In genomic region chr6:142911395-142911794, GRCh38 we compare ENCODE assay signal across 22 cellular contexts. TPM values are rescaled to one million over a fixed set of nuclear protein-coding genes. Genes with fewer than 3 reads are reported as not detected.
DNase-seq lines count a peak whose midpoint lies in the region; ATAC-seq, FAIRE-seq and TF ChIP-seq lines count a peak whose summit lies in the region.
"Had no signal": no experiment of that assay in that cellular context is flagged by ENCODE, and none has a peak within 500 bp of the region (broad histone marks: within the 10 kb centered on the region; RNA-seq: fewer than 3 reads in every experiment).

No MANE protein-coding gene starts in this region.

- H2BK15ac ChIP-seq in H1 (ENCODE audit: low read length) = no peak overlapping the region

- DNase-seq in activated T-cell treated with anti-CD3 and anti-CD28 coated beads, Interleukin-2, amount 50 U/mL, for 24 hours = no peak
- DNase-seq in activated T-cell treated with anti-CD3 and anti-CD28 coated beads, Interleukin-2, amount 50 U/mL, for 4 hours = no peak
- no peak for DNase-seq in CD8-positive, alpha-beta T cell
- DNase-seq in activated B cell treated with CpG ODN at 0.5 μM for 24 hours = no peak
- no peak for DNase-seq in H1 (ENCODE audit: low read depth in 1 of 2, low spot score in 2 of 2)
- DNase-seq in activated CD8-positive, alpha-beta memory T cell treated with anti-CD3 and anti-CD28 coated beads, Interleukin-2, amount 50 U/mL, for 48 hours = no peak
- no peak for DNase-seq in DMS 273 (lab: John Stamatoyannopoulos, UW; ENCODE audit: unreplicated experiment)
- DNase-seq: COR-L47; DMS153; GDM1; GM23248; MM.1S; NCI-H1092; NCI-H2081; NCI-H2171 treated with DMSO at 0.1 percent for 48 hours; NCI-H748 treated with DMSO at 0.1 percent for 48 hours; NK-92 treated with Interleukin-12 subunit alpha and Interleukin-12 subunit beta, amount 100 ng/mL, for 24 hours; Peyer's patch had no signal

- no peaks in the 10 kb centered on the region for H4K20me1 ChIP-seq in H1 (replicated peaks in 1 of 2; ENCODE audit: control insufficient read depth in 1 of 2, insufficient read depth in 2 of 2, low read length in 2 of 2)

- H3K27me3 ChIP-seq in CD8-positive, alpha-beta T cell (ENCODE audit: insufficient read depth, low read length) = no peaks in the 10 kb centered on the region
- H3K27me3 ChIP-seq in H1 (replicated peaks in 1 of 4; ENCODE audit: control insufficient read depth in 3 of 4, extremely low read depth in 1 of 4, insufficient read depth in 3 of 4, low read length in 3 of 4) = no peaks in the 10 kb centered on the region
- H3K27me3 ChIP-seq: Peyer's patch, SJSA1 had no signal

- H4K5ac ChIP-seq in H1 (ENCODE audit: insufficient read length, low read depth, low read length) = no peak overlapping the region

- intact Hi-C loops in CD8-positive, alpha-beta T cell (cut with DNase I, micrococcal nuclease) = no loop called here
- intact Hi-C loops in activated B cell treated with CpG ODN at 0.5 μM for 24 hours (cut with micrococcal nuclease) = loop anchor here (10.0 kb wide), 1 partner anchor 933 kb away; the partner anchor contains the start of gene LTV1

- H3K4me3 Mint-ChIP-seq in activated T-cell treated with anti-CD3 and anti-CD28 coated beads, Interleukin-2, amount 50 U/mL, for 24 hours = no peak overlapping the region
- no peak overlapping the region for H3K4me3 Mint-ChIP-seq in activated T-cell treated with anti-CD3 and anti-CD28 coated beads, Interleukin-2, amount 50 U/mL, for 4 hours
- H3K4me3 Mint-ChIP-seq in CD8-positive, alpha-beta T cell = no peak overlapping the region
- no peak overlapping the region for H3K4me3 Mint-ChIP-seq in activated B cell treated with CpG ODN at 0.5 μM for 24 hours

- H3K79me2 ChIP-seq in H1 (ENCODE audit: control insufficient read depth in 1 of 2, insufficient read depth in 2 of 2, low read length in 2 of 2) = peaks cover 0 to 13% of the 10 kb centered on the region in 2 experiments; a peak in 2 of 4 replicates

- H2AK5ac ChIP-seq in H1 (ENCODE audit: low read depth, low read length) = peak overlapping the region; percentile 17; the same call in 1 of the 2 replicates

- H2BK120ac ChIP-seq in H1 (replicated peaks; ENCODE audit: low read depth, low read length) = no peak overlapping the region

- H3K14ac ChIP-seq in H1 (ENCODE audit: insufficient read length) = no peak overlapping the region

- peaks cover 3% of the 10 kb centered on the region for H3K9me3 Mint-ChIP-seq in activated T-cell treated with anti-CD3 and anti-CD28 coated beads, Interleukin-2, amount 50 U/mL, for 24 hours
- peaks cover 3% of the 10 kb centered on the region for H3K9me3 Mint-ChIP-seq in activated T-cell treated with anti-CD3 and anti-CD28 coated beads, Interleukin-2, amount 50 U/mL, for 4 hours
- H3K9me3 Mint-ChIP-seq in CD8-positive, alpha-beta T cell = no peaks in the 10 kb centered on the region
- no peaks in the 10 kb centered on the region for H3K9me3 Mint-ChIP-seq in activated B cell treated with CpG ODN at 0.5 μM for 24 hours

- no peaks in the 10 kb centered on the region for H3K9me3 ChIP-seq in CD8-positive, alpha-beta T cell (ENCODE audit: low read length)
- peaks cover 3 to 8% of the 10 kb centered on the region in 2 experiments for H3K9me3 ChIP-seq in H1 (ENCODE audit: insufficient read depth in 2 of 2, low read depth in 1 of 2, low read length in 1 of 2)
- H3K9me3 ChIP-seq: Peyer's patch, SJSA1 had no signal

- TF ChIP-seq CTCF in CD8-positive, alpha-beta T cell (IDR thresholded peaks at IDR 0.05) = no peak
- TF ChIP-seq CTCF in activated B cell treated with CpG ODN at 0.5 μM for 24 hours (IDR thresholded peaks at IDR 0.05) = no peak
- TF ChIP-seq CTCF in H1 (IDR thresholded peaks at IDR 0.05; ENCODE audit: control extremely low read depth in 1 of 3, insufficient read depth in 1 of 3, low read depth in 1 of 3, low read length in 3 of 3) = no peak

- H2BK20ac ChIP-seq in H1 (ENCODE audit: low read length) = no peak overlapping the region

- ATAC-seq in activated T-cell treated with anti-CD3 and anti-CD28 coated beads, Interleukin-2, amount 50 U/mL, for 4 hours = no peak
- no peak for ATAC-seq in CD8-positive, alpha-beta T cell
- no peak for ATAC-seq in activated B cell treated with CpG ODN at 0.5 μM for 24 hours (ENCODE audit: low read depth)
- ATAC-seq in GM21515 (IDR thresholded peaks at IDR 0.05; ENCODE audit: unreplicated experiment) = no peak
- ATAC-seq: HCT116 had no signal

- H3K27me3 Mint-ChIP-seq in activated T-cell treated with anti-CD3 and anti-CD28 coated beads, Interleukin-2, amount 50 U/mL, for 24 hours = no peaks in the 10 kb centered on the region
- no peaks in the 10 kb centered on the region for H3K27me3 Mint-ChIP-seq in activated T-cell treated with anti-CD3 and anti-CD28 coated beads, Interleukin-2, amount 50 U/mL, for 4 hours (ENCODE audit: low read depth)
- no peaks in the 10 kb centered on the region for H3K27me3 Mint-ChIP-seq in CD8-positive, alpha-beta T cell (ENCODE audit: low read depth)
- no peaks in the 10 kb centered on the region for H3K27me3 Mint-ChIP-seq in activated B cell treated with CpG ODN at 0.5 μM for 24 hours

- H3K4ac ChIP-seq in H1 (replicated peaks; ENCODE audit: insufficient read length, low read depth, low read length) = no peak overlapping the region

- H2BK12ac ChIP-seq in H1 (ENCODE audit: low read depth, low read length) = no peak overlapping the region

- H4K8ac ChIP-seq in H1 (ENCODE audit: extremely low read depth, insufficient read depth, low read length) = no peak overlapping the region

- H2AFZ ChIP-seq in H1 (ENCODE audit: low read length) = no peak overlapping the region
- H2AFZ ChIP-seq: GM23248 had no signal

- no peak for TF ChIP-seq RAD21 in H1 (IDR thresholded peaks at IDR 0.05 in 1 of 2, conservative IDR thresholded peaks at IDR 0.05 in 1 of 2; ENCODE audit: low read depth in 2 of 2, low read length in 2 of 2)

- 86% methylated on average over 2 of the region's 2 CpGs; no CpG with 5 or more reads in 1 of the 2 experiments for WGBS in H1 (ENCODE audit: extremely low coverage in 1 of 2, insufficient coverage in 1 of 2, insufficient read length in 1 of 2, insufficient replicate concordance in 2 of 2, low coverage in 1 of 2, low lambda C conversion rate in 2 of 2, missing lambda C conversion rate in 1 of 2), 2 experiments

- H3K56ac ChIP-seq in H1 (replicated peaks; ENCODE audit: insufficient read length, low read depth, low read length) = no peak overlapping the region

- H3K4me3 ChIP-seq in CD8-positive, alpha-beta T cell (ENCODE audit: low read depth, low read length) = no peak overlapping the region
- no peak overlapping the region for H3K4me3 ChIP-seq in H1 (ENCODE audit: extremely low read depth in 1 of 4, insufficient read depth in 2 of 4, low read depth in 3 of 4, low read length in 4 of 4)
- H3K4me3 ChIP-seq: GM23248, Peyer's patch, SJSA1 had no signal

- H2BK5ac ChIP-seq in H1 (ENCODE audit: low read depth, low read length) = peak overlapping the region; percentile 48; the same call in 1 of the 2 replicates

- FAIRE-seq in H1 (lab: Jason Lieb, UNC) = no peak
- FAIRE-seq: A204.1 had no signal

- peaks cover 97% of the 10 kb centered on the region for H3K4me1 Mint-ChIP-seq in activated T-cell treated with anti-CD3 and anti-CD28 coated beads, Interleukin-2, amount 50 U/mL, for 24 hours (ENCODE audit: low read depth)
- peaks cover 92% of the 10 kb centered on the region for H3K4me1 Mint-ChIP-seq in activated T-cell treated with anti-CD3 and anti-CD28 coated beads, Interleukin-2, amount 50 U/mL, for 4 hours (ENCODE audit: low read depth)
- H3K4me1 Mint-ChIP-seq in CD8-positive, alpha-beta T cell (ENCODE audit: low read depth) = peaks cover 93% of the 10 kb centered on the region
- H3K4me1 Mint-ChIP-seq in activated B cell treated with CpG ODN at 0.5 μM for 24 hours = peaks cover 73% of the 10 kb centered on the region

- peak overlapping the region; percentile 13 for H4K91ac ChIP-seq in H1 (replicated peaks; ENCODE audit: insufficient read length, low read length)

- CTCF ChIA-PET in CD8-positive, alpha-beta T cell (lab: Charles Lee) = no interaction called here
- CTCF ChIA-PET in activated B cell treated with CpG ODN at 0.5 μM for 24 hours (lab: Charles Lee) = no interaction called here
- CTCF ChIA-PET in H1 (lab: Charles Lee; ENCODE audit: partially characterized antibody) = no interaction called here

- H3K18ac ChIP-seq in H1 (ENCODE audit: extremely low read depth, low read length) = peak overlapping the region; percentile 88; the same call in 1 of the 2 replicates

- H3K27ac ChIP-seq in CD8-positive, alpha-beta T cell (ENCODE audit: low read depth, low read length) = no peak overlapping the region
- no peak overlapping the region for H3K27ac ChIP-seq in H1 (ENCODE audit: low read depth, low read length)
- H3K27ac ChIP-seq: GM23248, SJSA1 had no signal

- no peak overlapping the region for H3K23ac ChIP-seq in H1 (ENCODE audit: insufficient read length)

- no peaks in the 10 kb centered on the region for H3K79me1 ChIP-seq in H1 (ENCODE audit: low read depth, low read length)

- peak overlapping the region in 1 of 2 experiments; percentile 33; a peak in 1 of 4 replicates for H3K4me2 ChIP-seq in H1 (ENCODE audit: insufficient read depth in 1 of 2, low read depth in 2 of 2, low read length in 2 of 2)

- no peaks in the 10 kb centered on the region; the same call in 1 of the 2 replicates for H3K23me2 ChIP-seq in H1 (ENCODE audit: low read depth, low read length)

- no peak overlapping the region for H3K9ac ChIP-seq in H1 (replicated peaks in 1 of 4; ENCODE audit: extremely low read depth in 1 of 4, low read depth in 3 of 4, low read length in 3 of 4)
- H3K9ac ChIP-seq: GM23248 had no signal

- peak overlapping the region; percentile 30 for H3K27ac Mint-ChIP-seq in activated T-cell treated with anti-CD3 and anti-CD28 coated beads, Interleukin-2, amount 50 U/mL, for 24 hours
- H3K27ac Mint-ChIP-seq in CD8-positive, alpha-beta T cell = peak overlapping the region; percentile 81
- peak overlapping the region; percentile 9 for H3K27ac Mint-ChIP-seq in activated B cell treated with CpG ODN at 0.5 μM for 24 hours

- H3K36me3 ChIP-seq in CD8-positive, alpha-beta T cell (ENCODE audit: insufficient read depth, low read length) = no peaks in the 10 kb centered on the region
- peaks cover 0 to 5% (median 0%) of the 10 kb centered on the region in 4 experiments; a peak in 1 of 8 replicates for H3K36me3 ChIP-seq in H1 (ENCODE audit: control insufficient read depth in 2 of 4, insufficient read depth in 4 of 4, low read length in 3 of 4)
- H3K36me3 ChIP-seq: Peyer's patch, SJSA1 had no signal

- POLR2A ChIA-PET in CD8-positive, alpha-beta T cell (lab: Charles Lee) = interaction anchor here (0.9 to 1.3 kb wide), 2 partner anchors 11 to 39 kb away, joined by 3 read pairs; no protein-coding TSS in a partner anchor
- POLR2A ChIA-PET in activated B cell treated with CpG ODN at 0.5 μM for 24 hours (lab: Charles Lee) (interaction anchor here (1.5 kb wide), 1 partner anchor 39 kb away, joined by 6 read pairs; no protein-coding TSS in a partner anchor), H1 (lab: Charles Lee; ENCODE audit: partially characterized antibody) (no interaction called here)

- TF ChIP-seq EP300 in H1 (IDR thresholded peaks at IDR 0.05; ENCODE audit: borderline replicate concordance in 1 of 2, low read depth in 2 of 2, low read length in 2 of 2) = no peak

- no peak for TF ChIP-seq POLR2A in H1 (IDR thresholded peaks at IDR 0.05; ENCODE audit: control extremely low read depth in 1 of 2, low read depth in 2 of 2, low read length in 2 of 2)

- peaks cover 57% of the 10 kb centered on the region for H3K36me3 Mint-ChIP-seq in activated T-cell treated with anti-CD3 and anti-CD28 coated beads, Interleukin-2, amount 50 U/mL, for 24 hours (ENCODE audit: low read depth)
- H3K36me3 Mint-ChIP-seq in activated T-cell treated with anti-CD3 and anti-CD28 coated beads, Interleukin-2, amount 50 U/mL, for 4 hours (ENCODE audit: insufficient read depth) = peaks cover 25% of the 10 kb centered on the region
- H3K36me3 Mint-ChIP-seq in CD8-positive, alpha-beta T cell = peaks cover 11% of the 10 kb centered on the region
- peaks cover 5% of the 10 kb centered on the region for H3K36me3 Mint-ChIP-seq in activated B cell treated with CpG ODN at 0.5 μM for 24 hours (ENCODE audit: low read depth)

- peaks cover 95% of the 10 kb centered on the region for H3K4me1 ChIP-seq in CD8-positive, alpha-beta T cell (ENCODE audit: insufficient read depth, low read length)
- peaks cover 0 to 13% (median 9%) of the 10 kb centered on the region in 4 experiments; a peak in 4 of 7 replicates for H3K4me1 ChIP-seq in H1 (replicated peaks in 1 of 4; ENCODE audit: control insufficient read depth in 3 of 4, insufficient read depth in 4 of 4, low read length in 3 of 4)

RNA-seq across cellular contexts. Expression of gene HIVEP2, which starts 33.6 kb away (rescaled TPM):
- 10 to 100 TPM; 34.9 to 40.9 (median 36.3) TPM for total RNA-seq in activated T-cell treated with anti-CD3 and anti-CD28 coated beads, Interleukin-2, amount 50 U/mL, for 4 hours
- total RNA-seq in CD8-positive, alpha-beta T cell = 10 to 100 TPM; 30.8 to 31.0 TPM
- total RNA-seq in activated B cell treated with CpG ODN at 0.5 μM for 24 hours = 22.2 and 25.4 TPM in 2 replicates
- 5.9 and 6.1 TPM in 2 replicates for total RNA-seq in H1 (2021; fragmentation: NEBNext Ultra II Directional; extraction: Animal tissue kit (Norgen Biotek cat#: 25700))
- polyA plus RNA-seq in H1 (2011; rRNA removed) = 1.7 and 2.2 TPM in 2 replicates
- polyA plus RNA-seq in H1 (2011; cell fraction: cytosol; rRNA removed) = 2.0 TPM
- polyA plus RNA-seq in H1 (2011; cell fraction: nucleus; rRNA removed) = 7.2 TPM
- 3.2 to 4.7 TPM (median 3.7 TPM) in 4 replicates for polyA plus RNA-seq in H1 (2012, experiment 1 of 2)
- polyA plus RNA-seq in H1 (2012, experiment 2 of 2) = 0.10 TPM
- polyA plus RNA-seq in H1 (2013, experiment 1 of 2) = 2.9 TPM
- polyA plus RNA-seq in H1 (2013, experiment 2 of 2) = 2.9 TPM
- 6.5 and 9.7 TPM in 2 replicates for polyA minus RNA-seq in H1 (2011; rRNA and poly(A)+ RNA removed)
- polyA minus RNA-seq in H1 (2011; cell fraction: cytosol; rRNA and poly(A)+ RNA removed) = 3.7 TPM
- polyA minus RNA-seq in H1 (2011; cell fraction: nucleus; rRNA and poly(A)+ RNA removed) = 10.6 TPM

Comparison
In these comparisons a context has a peak if more than half of its experiments do, and no peak if none do; other contexts are left out.
1. H3K27ac Mint-ChIP-seq: peak in every context shown above with its lines; median percentile 81 in CD8-positive, alpha-beta T cell; 30 in activated T-cell treated with anti-CD3 and anti-CD28 coated beads, Interleukin-2, amount 50 U/mL, for 24 hours; 9 in activated B cell treated with CpG ODN at 0.5 μM for 24 hours.